1 cellular context compared by ENCODE assay signal in genomic region chrX:32483534-32484136, GRCh38.
TF ChIP-seq lines count a peak whose summit lies in the region.

No MANE protein-coding gene starts in this region.

TF ChIP-seq in IMR-90, 13 proteins besides CTCF, POLR2A, EP300 and RAD21 (continued from another document):
- TF ChIP-seq ELK1 (IDR thresholded peaks at IDR 0.05; ENCODE audit: borderline replicate concordance, low read depth, low read length), result no peak
